In genomic region chr7:66630529-66630928, GRCh38 we compare ENCODE assay signal across 10 cellular contexts. TPM values are rescaled to one million over a fixed set of nuclear protein-coding genes. Genes with fewer than 3 reads are reported as not detected.
DNase-seq lines count a peak whose midpoint lies in the region; ATAC-seq, FAIRE-seq and TF ChIP-seq lines count a peak whose summit lies in the region.
"Had no signal": no experiment of that assay in that cellular context is flagged by ENCODE, and none has a peak within 500 bp of the region (broad histone marks: within the 10 kb centered on the region; RNA-seq: fewer than 3 reads in every experiment).

No MANE protein-coding gene starts in this region.

- no peaks in the 10 kb centered on the region for H3K27me3 Mint-ChIP-seq in activated naive CD4-positive, alpha-beta T cell treated with anti-CD3 and anti-CD28 coated beads, Interleukin-2, amount 50 U/mL, for 24 hours
- no peaks in the 10 kb centered on the region for H3K27me3 Mint-ChIP-seq in activated CD4-positive, alpha-beta memory T cell treated with anti-CD3 and anti-CD28 coated beads for 36 hours
- peaks cover 8% of the 10 kb centered on the region for H3K27me3 Mint-ChIP-seq in glutamatergic neuron (ENCODE audit: unreplicated experiment)

- H3K4me1 Mint-ChIP-seq in activated naive CD4-positive, alpha-beta T cell treated with anti-CD3 and anti-CD28 coated beads, Interleukin-2, amount 50 U/mL, for 24 hours, result peaks cover 49% of the 10 kb centered on the region
- H3K4me1 Mint-ChIP-seq in activated CD4-positive, alpha-beta memory T cell treated with anti-CD3 and anti-CD28 coated beads for 36 hours (ENCODE audit: low read depth), result peaks cover 49% of the 10 kb centered on the region
- H3K4me1 Mint-ChIP-seq in glutamatergic neuron (ENCODE audit: low read depth, unreplicated experiment), result peaks cover 16% of the 10 kb centered on the region

- H3K27ac Mint-ChIP-seq in activated naive CD4-positive, alpha-beta T cell treated with anti-CD3 and anti-CD28 coated beads, Interleukin-2, amount 50 U/mL, for 24 hours, result peak overlapping the region; percentile 35
- H3K27ac Mint-ChIP-seq in activated naive CD4-positive, alpha-beta T cell treated with anti-CD3 and anti-CD28 coated beads, Interleukin-2, amount 50 U/mL, for 72 hours, result peak overlapping the region in 1 of 2 donors; percentile 41
- no peak overlapping the region for H3K27ac Mint-ChIP-seq in activated CD4-positive, alpha-beta memory T cell treated with anti-CD3 and anti-CD28 coated beads for 36 hours
- no peak overlapping the region for H3K27ac Mint-ChIP-seq in glutamatergic neuron (ENCODE audit: unreplicated experiment)

- no peak for FAIRE-seq in H54 (lab: Jason Lieb, UNC)

- intact Hi-C loops in activated CD4-positive, alpha-beta memory T cell treated with anti-CD3 and anti-CD28 coated beads for 36 hours (cut with micrococcal nuclease), result no loop called here

- DNase-seq in activated naive CD4-positive, alpha-beta T cell treated with anti-CD3 and anti-CD28 coated beads, Interleukin-2, amount 50 U/mL, for 72 hours (ENCODE audit: low spot score in 2 of 2), result no peak
- peak; percentile 18 for DNase-seq in activated CD4-positive, alpha-beta memory T cell treated with anti-CD3 and anti-CD28 coated beads for 36 hours
- no peak for DNase-seq in glutamatergic neuron
- DNase-seq in NCI-H187 (lab: John Stamatoyannopoulos, UW), result no peak
- no peak for DNase-seq in H54 (ENCODE audit: insufficient read length, low spot score)
- DNase-seq: GDM1, NCI-H2171 had no signal

- no peak for ATAC-seq in activated naive CD4-positive, alpha-beta T cell treated with anti-CD3 and anti-CD28 coated beads, Interleukin-2, amount 50 U/mL, for 72 hours
- no peak for ATAC-seq in GM21825 (IDR thresholded peaks at IDR 0.05; ENCODE audit: unreplicated experiment)
- no peak for ATAC-seq in GM21381 (IDR thresholded peaks at IDR 0.05; ENCODE audit: unreplicated experiment)

- CTCF ChIA-PET in activated CD4-positive, alpha-beta memory T cell treated with anti-CD3 and anti-CD28 coated beads for 36 hours (lab: Charles Lee), result interaction anchor here (0.6 to 1.5 kb wide), 3 partner anchors 40 to 645 kb away, joined by 3 read pairs; no protein-coding TSS in a partner anchor

- no peaks in the 10 kb centered on the region for H3K9me3 Mint-ChIP-seq in activated naive CD4-positive, alpha-beta T cell treated with anti-CD3 and anti-CD28 coated beads, Interleukin-2, amount 50 U/mL, for 24 hours
- no peaks in the 10 kb centered on the region for H3K9me3 Mint-ChIP-seq in activated naive CD4-positive, alpha-beta T cell treated with anti-CD3 and anti-CD28 coated beads, Interleukin-2, amount 50 U/mL, for 72 hours
- no peaks in the 10 kb centered on the region for H3K9me3 Mint-ChIP-seq in activated CD4-positive, alpha-beta memory T cell treated with anti-CD3 and anti-CD28 coated beads for 36 hours
- no peaks in the 10 kb centered on the region for H3K9me3 Mint-ChIP-seq in glutamatergic neuron (ENCODE audit: unreplicated experiment)

- H3K36me3 Mint-ChIP-seq in activated naive CD4-positive, alpha-beta T cell treated with anti-CD3 and anti-CD28 coated beads, Interleukin-2, amount 50 U/mL, for 24 hours, result peaks cover 6% of the 10 kb centered on the region
- peaks cover 0 to 16% of the 10 kb centered on the region in 2 donors for H3K36me3 Mint-ChIP-seq in activated naive CD4-positive, alpha-beta T cell treated with anti-CD3 and anti-CD28 coated beads, Interleukin-2, amount 50 U/mL, for 72 hours
- H3K36me3 Mint-ChIP-seq in activated CD4-positive, alpha-beta memory T cell treated with anti-CD3 and anti-CD28 coated beads for 36 hours, result peaks cover 5% of the 10 kb centered on the region
- peaks cover 6% of the 10 kb centered on the region for H3K36me3 Mint-ChIP-seq in glutamatergic neuron (ENCODE audit: unreplicated experiment)

- TF ChIP-seq CTCF in glutamatergic neuron (IDR thresholded peaks at IDR 0.05; ENCODE audit: partially characterized antibody, unreplicated experiment), result no peak

- POLR2A ChIA-PET in activated CD4-positive, alpha-beta memory T cell treated with anti-CD3 and anti-CD28 coated beads for 36 hours (lab: Charles Lee), result interaction anchor here (1.5 to 2.3 kb wide), 2 partner anchors 25 to 50 kb away, joined by 3 to 11 read pairs; no protein-coding TSS in a partner anchor

- H3K4me3 Mint-ChIP-seq in activated naive CD4-positive, alpha-beta T cell treated with anti-CD3 and anti-CD28 coated beads, Interleukin-2, amount 50 U/mL, for 24 hours, result peak overlapping the region; percentile 77
- H3K4me3 Mint-ChIP-seq in activated CD4-positive, alpha-beta memory T cell treated with anti-CD3 and anti-CD28 coated beads for 36 hours, result peak overlapping the region; percentile 60
- peak overlapping the region; percentile 85 for H3K4me3 Mint-ChIP-seq in glutamatergic neuron (ENCODE audit: unreplicated experiment)

- TF ChIP-seq POLR2A in H54 (IDR thresholded peaks at IDR 0.05; ENCODE audit: low read depth, low read length), result no peak

RNA-seq across cellular contexts. Expression of gene KCTD7, which starts 1.8 kb away (rescaled TPM):
- 10 to 100 TPM in 1 of 2 donors, 1 to 10 TPM in 1; 8.2 to 11.3 TPM for total RNA-seq in activated naive CD4-positive, alpha-beta T cell treated with anti-CD3 and anti-CD28 coated beads, Interleukin-2, amount 50 U/mL, for 72 hours
- 1 to 10 TPM; 7.4 to 8.2 TPM for total RNA-seq in activated CD4-positive, alpha-beta memory T cell treated with anti-CD3 and anti-CD28 coated beads for 36 hours
- total RNA-seq in glutamatergic neuron (ENCODE audit: unreplicated experiment), result 48.5 TPM
